Comparison of ENCODE assay signal across 2 cellular contexts in the genomic region with DNA sequence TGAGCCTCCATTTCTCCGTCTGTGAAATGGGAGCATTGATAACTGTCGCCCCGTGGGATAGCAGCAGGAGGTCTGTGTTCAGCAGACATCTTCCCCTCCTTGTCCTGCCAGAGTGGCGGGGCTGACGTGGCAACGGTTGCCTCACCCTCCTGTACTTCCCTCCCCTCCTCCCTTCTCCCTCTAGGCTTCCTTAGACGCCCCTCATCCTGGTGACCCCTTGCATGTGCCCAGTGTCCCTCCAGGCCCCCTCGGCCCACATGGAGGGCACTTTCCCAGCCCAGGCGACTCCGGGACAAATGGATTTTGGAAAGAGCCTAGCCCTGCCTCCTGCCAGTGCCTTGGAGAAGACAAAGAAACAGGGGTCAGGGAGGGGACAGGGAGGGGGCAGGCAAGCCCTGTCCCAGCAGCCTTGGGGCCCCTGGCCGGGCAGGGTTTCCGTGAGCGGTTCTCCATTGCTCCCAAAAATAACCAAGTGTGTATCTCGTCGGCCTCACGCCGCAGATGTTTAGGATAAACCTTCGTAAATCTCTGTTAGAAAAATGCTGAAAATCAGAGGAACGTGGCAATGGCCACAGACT.
TF ChIP-seq lines count a peak whose summit lies in the region.

No MANE protein-coding gene starts in this region.

TF ChIP-seq in GM23338, 12 proteins besides CTCF, POLR2A, EP300 and RAD21 (continues in another document):
- TF ChIP-seq, protein P1, sequence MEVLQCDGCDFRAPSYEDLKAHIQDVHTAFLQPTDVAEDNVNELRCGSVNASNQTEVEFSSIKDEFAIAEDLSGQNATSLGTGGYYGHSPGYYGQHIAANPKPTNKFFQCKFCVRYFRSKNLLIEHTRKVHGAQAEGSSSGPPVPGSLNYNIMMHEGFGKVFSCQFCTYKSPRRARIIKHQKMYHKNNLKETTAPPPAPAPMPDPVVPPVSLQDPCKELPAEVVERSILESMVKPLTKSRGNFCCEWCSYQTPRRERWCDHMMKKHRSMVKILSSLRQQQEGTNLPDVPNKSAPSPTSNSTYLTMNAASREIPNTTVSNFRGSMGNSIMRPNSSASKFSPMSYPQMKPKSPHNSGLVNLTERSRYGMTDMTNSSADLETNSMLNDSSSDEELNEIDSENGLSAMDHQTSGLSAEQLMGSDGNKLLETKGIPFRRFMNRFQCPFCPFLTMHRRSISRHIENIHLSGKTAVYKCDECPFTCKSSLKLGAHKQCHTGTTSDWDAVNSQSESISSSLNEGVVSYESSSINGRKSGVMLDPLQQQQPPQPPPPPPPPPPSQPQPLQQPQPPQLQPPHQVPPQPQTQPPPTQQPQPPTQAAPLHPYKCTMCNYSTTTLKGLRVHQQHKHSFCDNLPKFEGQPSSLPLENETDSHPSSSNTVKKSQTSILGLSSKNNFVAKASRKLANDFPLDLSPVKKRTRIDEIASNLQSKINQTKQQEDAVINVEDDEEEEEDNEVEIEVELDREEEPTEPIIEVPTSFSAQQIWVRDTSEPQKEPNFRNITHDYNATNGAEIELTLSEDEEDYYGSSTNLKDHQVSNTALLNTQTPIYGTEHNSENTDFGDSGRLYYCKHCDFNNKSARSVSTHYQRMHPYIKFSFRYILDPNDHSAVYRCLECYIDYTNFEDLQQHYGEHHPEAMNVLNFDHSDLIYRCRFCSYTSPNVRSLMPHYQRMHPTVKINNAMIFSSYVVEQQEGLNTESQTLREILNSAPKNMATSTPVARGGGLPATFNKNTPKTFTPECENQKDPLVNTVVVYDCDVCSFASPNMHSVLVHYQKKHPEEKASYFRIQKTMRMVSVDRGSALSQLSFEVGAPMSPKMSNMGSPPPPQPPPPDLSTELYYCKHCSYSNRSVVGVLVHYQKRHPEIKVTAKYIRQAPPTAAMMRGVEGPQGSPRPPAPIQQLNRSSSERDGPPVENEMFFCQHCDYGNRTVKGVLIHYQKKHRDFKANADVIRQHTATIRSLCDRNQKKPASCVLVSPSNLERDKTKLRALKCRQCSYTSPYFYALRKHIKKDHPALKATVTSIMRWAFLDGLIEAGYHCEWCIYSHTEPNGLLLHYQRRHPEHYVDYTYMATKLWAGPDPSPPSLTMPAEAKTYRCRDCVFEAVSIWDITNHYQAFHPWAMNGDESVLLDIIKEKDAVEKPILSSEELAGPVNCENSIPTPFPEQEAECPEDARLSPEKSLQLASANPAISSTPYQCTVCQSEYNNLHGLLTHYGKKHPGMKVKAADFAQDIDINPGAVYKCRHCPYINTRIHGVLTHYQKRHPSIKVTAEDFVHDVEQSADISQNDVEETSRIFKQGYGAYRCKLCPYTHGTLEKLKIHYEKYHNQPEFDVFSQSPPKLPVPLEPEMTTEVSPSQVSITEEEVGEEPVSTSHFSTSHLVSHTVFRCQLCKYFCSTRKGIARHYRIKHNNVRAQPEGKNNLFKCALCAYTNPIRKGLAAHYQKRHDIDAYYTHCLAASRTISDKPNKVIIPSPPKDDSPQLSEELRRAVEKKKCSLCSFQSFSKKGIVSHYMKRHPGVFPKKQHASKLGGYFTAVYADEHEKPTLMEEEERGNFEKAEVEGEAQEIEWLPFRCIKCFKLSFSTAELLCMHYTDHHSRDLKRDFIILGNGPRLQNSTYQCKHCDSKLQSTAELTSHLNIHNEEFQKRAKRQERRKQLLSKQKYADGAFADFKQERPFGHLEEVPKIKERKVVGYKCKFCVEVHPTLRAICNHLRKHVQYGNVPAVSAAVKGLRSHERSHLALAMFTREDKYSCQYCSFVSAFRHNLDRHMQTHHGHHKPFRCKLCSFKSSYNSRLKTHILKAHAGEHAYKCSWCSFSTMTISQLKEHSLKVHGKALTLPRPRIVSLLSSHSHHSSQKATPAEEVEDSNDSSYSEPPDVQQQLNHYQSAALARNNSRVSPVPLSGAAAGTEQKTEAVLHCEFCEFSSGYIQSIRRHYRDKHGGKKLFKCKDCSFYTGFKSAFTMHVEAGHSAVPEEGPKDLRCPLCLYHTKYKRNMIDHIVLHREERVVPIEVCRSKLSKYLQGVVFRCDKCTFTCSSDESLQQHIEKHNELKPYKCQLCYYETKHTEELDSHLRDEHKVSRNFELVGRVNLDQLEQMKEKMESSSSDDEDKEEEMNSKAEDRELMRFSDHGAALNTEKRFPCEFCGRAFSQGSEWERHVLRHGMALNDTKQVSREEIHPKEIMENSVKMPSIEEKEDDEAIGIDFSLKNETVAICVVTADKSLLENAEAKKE (CRISPR knock-in tag; IDR thresholded peaks at IDR 0.05), result no peak
- no peak for TF ChIP-seq ZNF114 (CRISPR knock-in tag; IDR thresholded peaks at IDR 0.05)
- TF ChIP-seq CREB1 (CRISPR knock-in tag; IDR thresholded peaks at IDR 0.05; ENCODE audit: low read depth), result no peak
- TF ChIP-seq, protein P2, sequence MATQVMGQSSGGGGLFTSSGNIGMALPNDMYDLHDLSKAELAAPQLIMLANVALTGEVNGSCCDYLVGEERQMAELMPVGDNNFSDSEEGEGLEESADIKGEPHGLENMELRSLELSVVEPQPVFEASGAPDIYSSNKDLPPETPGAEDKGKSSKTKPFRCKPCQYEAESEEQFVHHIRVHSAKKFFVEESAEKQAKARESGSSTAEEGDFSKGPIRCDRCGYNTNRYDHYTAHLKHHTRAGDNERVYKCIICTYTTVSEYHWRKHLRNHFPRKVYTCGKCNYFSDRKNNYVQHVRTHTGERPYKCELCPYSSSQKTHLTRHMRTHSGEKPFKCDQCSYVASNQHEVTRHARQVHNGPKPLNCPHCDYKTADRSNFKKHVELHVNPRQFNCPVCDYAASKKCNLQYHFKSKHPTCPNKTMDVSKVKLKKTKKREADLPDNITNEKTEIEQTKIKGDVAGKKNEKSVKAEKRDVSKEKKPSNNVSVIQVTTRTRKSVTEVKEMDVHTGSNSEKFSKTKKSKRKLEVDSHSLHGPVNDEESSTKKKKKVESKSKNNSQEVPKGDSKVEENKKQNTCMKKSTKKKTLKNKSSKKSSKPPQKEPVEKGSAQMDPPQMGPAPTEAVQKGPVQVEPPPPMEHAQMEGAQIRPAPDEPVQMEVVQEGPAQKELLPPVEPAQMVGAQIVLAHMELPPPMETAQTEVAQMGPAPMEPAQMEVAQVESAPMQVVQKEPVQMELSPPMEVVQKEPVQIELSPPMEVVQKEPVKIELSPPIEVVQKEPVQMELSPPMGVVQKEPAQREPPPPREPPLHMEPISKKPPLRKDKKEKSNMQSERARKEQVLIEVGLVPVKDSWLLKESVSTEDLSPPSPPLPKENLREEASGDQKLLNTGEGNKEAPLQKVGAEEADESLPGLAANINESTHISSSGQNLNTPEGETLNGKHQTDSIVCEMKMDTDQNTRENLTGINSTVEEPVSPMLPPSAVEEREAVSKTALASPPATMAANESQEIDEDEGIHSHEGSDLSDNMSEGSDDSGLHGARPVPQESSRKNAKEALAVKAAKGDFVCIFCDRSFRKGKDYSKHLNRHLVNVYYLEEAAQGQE (IDR thresholded peaks at IDR 0.05; ENCODE audit: unreplicated experiment), result no peak
- TF ChIP-seq EZH2phosphoT487 (IDR thresholded peaks at IDR 0.05; ENCODE audit: unreplicated experiment), result no peak
- no peak for TF ChIP-seq POLR2AphosphoS5 (IDR thresholded peaks at IDR 0.05; ENCODE audit: low read depth)
- no peak for TF ChIP-seq EZH2 (IDR thresholded peaks at IDR 0.05; ENCODE audit: low read depth, unreplicated experiment)
- no peak for TF ChIP-seq NANOG (IDR thresholded peaks at IDR 0.05; ENCODE audit: borderline replicate concordance)
- no peak for TF ChIP-seq STAT1 (IDR thresholded peaks at IDR 0.05; ENCODE audit: unreplicated experiment)
- no peak for TF ChIP-seq JUNB (IDR thresholded peaks at IDR 0.05; ENCODE audit: unreplicated experiment)
- no peak for TF ChIP-seq ZNF331 (CRISPR knock-in tag; IDR thresholded peaks at IDR 0.05; ENCODE audit: low read depth)

TF ChIP-seq in SK-N-SH, 30 proteins besides CTCF, POLR2A, EP300 and RAD21:
- TF ChIP-seq FOXM1 (IDR thresholded peaks at IDR 0.05; ENCODE audit: low read depth) (no peak), YY1 (IDR thresholded peaks at IDR 0.05; ENCODE audit: low read depth) (no peak), CHD2 (IDR thresholded peaks at IDR 0.05; ENCODE audit: low read length, partially characterized antibody) (no peak), TCF12 (IDR thresholded peaks at IDR 0.05) (no peak), EZH2phosphoT487 (IDR thresholded peaks at IDR 0.05; ENCODE audit: borderline replicate concordance, low read depth) (no peak), RXRA (IDR thresholded peaks at IDR 0.05; ENCODE audit: borderline replicate concordance, low read depth) (no peak), SMC3 (IDR thresholded peaks at IDR 0.05; ENCODE audit: low read depth, low read length) (no peak), JUND (IDR thresholded peaks at IDR 0.05) (no peak), POLR2AphosphoS5 (IDR thresholded peaks at IDR 0.05; ENCODE audit: low read depth, low read length) (no peak)
